8 cellular contexts compared by ENCODE assay signal in the genomic region with DNA sequence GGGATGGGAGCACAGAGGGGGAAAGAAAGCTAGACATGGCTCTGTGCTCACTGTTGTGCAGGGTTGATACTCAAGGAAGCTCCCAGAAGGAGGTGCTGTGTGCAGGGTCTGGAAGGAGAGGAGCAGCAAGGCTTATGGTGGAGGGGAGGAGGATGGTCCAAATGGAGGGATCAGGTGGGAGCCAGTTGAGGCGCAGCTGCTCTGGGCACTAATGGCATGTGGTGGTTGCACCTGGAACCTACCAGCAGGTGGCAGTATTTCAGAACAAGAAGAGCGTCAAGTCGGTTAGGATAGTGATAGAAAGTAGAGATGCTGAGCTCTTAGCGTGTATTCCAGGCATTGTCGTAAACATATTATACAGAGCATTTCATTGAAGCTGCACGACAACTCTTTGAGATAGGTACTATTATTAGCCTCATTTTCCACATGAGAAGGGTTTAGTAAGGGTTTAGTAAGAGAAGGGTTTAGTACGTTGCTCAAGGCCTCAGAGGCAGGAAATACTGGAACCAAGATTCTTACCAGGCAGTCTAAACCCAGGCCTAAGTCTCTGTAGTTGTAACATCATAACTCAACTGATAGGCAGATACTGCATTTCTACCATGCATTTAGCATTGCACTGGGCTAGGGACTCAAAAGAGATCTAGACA.
DNase-seq lines count a peak whose midpoint lies in the region; ATAC-seq and TF ChIP-seq lines count a peak whose summit lies in the region.

No MANE protein-coding gene starts in this region.

- H3K4me3 ChIP-seq in AG04450 (ENCODE audit: low read depth, low read length): no peak overlapping the region
- no peak overlapping the region for H3K4me3 ChIP-seq in mucosa of descending colon

- ATAC-seq in GM18517 (IDR thresholded peaks at IDR 0.05; ENCODE audit: unreplicated experiment) (peak; percentile 57), HG03095 (IDR thresholded peaks at IDR 0.05; ENCODE audit: unreplicated experiment) (peak; percentile 68), mucosa of descending colon (peak; percentile 75)

- POLR2A ChIA-PET in AG04450 (lab: Yijun Ruan, JAX): interaction anchor here (0.6 kb wide), 1 partner anchor 413 kb away, joined by 3 read pairs; no protein-coding TSS in a partner anchor

- no peaks in the 10 kb centered on the region for H3K4me1 ChIP-seq in mucosa of descending colon (ENCODE audit: low read depth)

- H3K36me3 ChIP-seq in mucosa of descending colon (ENCODE audit: low read depth): no peaks in the 10 kb centered on the region

- H3K27me3 ChIP-seq in AG04450 (ENCODE audit: control insufficient read depth, insufficient read depth, low read length): peaks cover 19% of the 10 kb centered on the region

- peak; percentile 18 for DNase-seq in AG04450 (ENCODE audit: low read depth, low spot score)
- DNase-seq in NCI-H524 (lab: John Stamatoyannopoulos, UW): peak; percentile 66 to 70
- DNase-seq in activated CD4-positive, alpha-beta T cell treated with anti-CD3 and anti-CD28 coated beads, Interleukin-2, amount 50 U/mL, for 48 hours: peak; percentile 58 to 66
- peak; percentile 43 for DNase-seq in epidermal melanocyte (ENCODE audit: insufficient read length, low spot score)
- DNase-seq in mucosa of descending colon: peak in 2 of 3 donors; percentile 58 to 87
- peak in 4 of 6 experiments; percentile 4 to 52 (median 32) for DNase-seq in stimulated activated naive CD4-positive, alpha-beta T cell (lab: John Stamatoyannopoulos, UW)

- peak; percentile 74 for TF ChIP-seq CTCF in AG04450 (IDR thresholded peaks at IDR 0.05; ENCODE audit: low read depth, low read length)
- peak; percentile 62 for TF ChIP-seq CTCF in mucosa of descending colon (IDR thresholded peaks at IDR 0.05)

- H3K9me3 ChIP-seq in AG04450 (ENCODE audit: control insufficient read depth, insufficient read depth, low read length) (no peaks in the 10 kb centered on the region), mucosa of descending colon (no peaks in the 10 kb centered on the region)

- no peak overlapping the region for H3K27ac ChIP-seq in AG04450 (ENCODE audit: low read depth, low read length)

- intact Hi-C loops in mucosa of descending colon (cut with DNase I, micrococcal nuclease): loop anchor here in 1 of 2 donors (5.0 kb wide), 2 partner anchors 228 to 653 kb away; no protein-coding TSS in a partner anchor

- CTCF ChIA-PET in AG04450 (lab: Charles Lee): interaction anchor here (0.6 to 6.1 kb wide), 48 partner anchors 8 to 938 kb away, joined by 3 to 63 read pairs (median 4); no protein-coding TSS in a partner anchor

Comparison
In these comparisons a context has a peak if more than half of its experiments do, and no peak if none do; other contexts are left out.
1. DNase-seq: peak in every context shown above with its lines; median percentile 72 in mucosa of descending colon; 68 in NCI-H524; 62 in activated CD4-positive, alpha-beta T cell treated with anti-CD3 and anti-CD28 coated beads, Interleukin-2, amount 50 U/mL, for 48 hours; 43 in epidermal melanocyte; 32 in stimulated activated naive CD4-positive, alpha-beta T cell; 18 in AG04450.